Comparison of ENCODE assay signal across 10 cellular contexts in genomic region chr15:90982135-90982534, GRCh38. TPM values are rescaled to one million over a fixed set of nuclear protein-coding genes. Genes with fewer than 3 reads are reported as not detected.
DNase-seq lines count a peak whose midpoint lies in the region; ATAC-seq and FAIRE-seq lines count a peak whose summit lies in the region.
"Had no signal": no experiment of that assay in that cellular context is flagged by ENCODE, and none has a peak within 500 bp of the region (broad histone marks: within the 10 kb centered on the region; RNA-seq: fewer than 3 reads in every experiment).

No MANE protein-coding gene starts in this region.

- DNase-seq in activated naive CD8-positive, alpha-beta T cell treated with anti-CD3 and anti-CD28 coated beads, Interleukin-2, amount 50 U/mL, for 24 hours = no peak
- no peak for DNase-seq in posterior vena cava (ENCODE audit: low spot score)
- no peak for DNase-seq in amygdala (lab: John Stamatoyannopoulos, UW)
- no peak for DNase-seq in stimulated activated naive CD4-positive, alpha-beta T cell (lab: John Stamatoyannopoulos, UW)
- no peak for DNase-seq in urothelium cell line (ENCODE audit: low spot score)
- DNase-seq: foreskin melanocyte had no signal

- H3K27ac ChIP-seq in BLaER1 treated with 17β-estradiol and CSF1 and Interleukin-3, amounts not matched to agents 10 nM and 100 nM = peak overlapping the region in 10 of 11 experiments; percentile 38 to 79 (median 70); a peak in 20 of 22 replicates
- H3K27ac ChIP-seq: thoracic aorta had no signal

- H3K4me1 ChIP-seq in BLaER1 treated with 17β-estradiol and CSF1 and Interleukin-3, amounts not matched to agents 10 nM and 100 nM = peaks cover 24 to 49% (median 36%) of the 10 kb centered on the region in 10 experiments

- no peak overlapping the region for H3K27ac Mint-ChIP-seq in activated naive CD8-positive, alpha-beta T cell treated with anti-CD3 and anti-CD28 coated beads, Interleukin-2, amount 50 U/mL, for 24 hours

- no peaks in the 10 kb centered on the region for H3K27me3 ChIP-seq in BLaER1 treated with 17β-estradiol and CSF1 and Interleukin-3, amounts not matched to agents 10 nM and 100 nM

- peak; percentile 53 for ATAC-seq in GM19351 (IDR thresholded peaks at IDR 0.05; ENCODE audit: unreplicated experiment)
- ATAC-seq in HG03342 (IDR thresholded peaks at IDR 0.05; ENCODE audit: unreplicated experiment) = peak; percentile 36
- peak; percentile 28 for ATAC-seq in activated naive CD8-positive, alpha-beta T cell treated with anti-CD3 and anti-CD28 coated beads, Interleukin-2, amount 50 U/mL, for 24 hours

- H3K4me3 ChIP-seq in BLaER1 treated with 17β-estradiol and CSF1 and Interleukin-3, amounts not matched to agents 10 nM and 100 nM = peak overlapping the region in 4 of 10 experiments; percentile 14 to 36 (median 26); a peak in 2 of 20 replicates
- H3K4me3 ChIP-seq: thoracic aorta had no signal

- peaks cover 0 to 31% (median 5%) of the 10 kb centered on the region in 11 experiments; a peak in 11 of 22 replicates for H4K20me1 ChIP-seq in BLaER1 treated with 17β-estradiol and CSF1 and Interleukin-3, amounts not matched to agents 10 nM and 100 nM

- H3K4me3 Mint-ChIP-seq in activated naive CD8-positive, alpha-beta T cell treated with anti-CD3 and anti-CD28 coated beads, Interleukin-2, amount 50 U/mL, for 24 hours = no peak overlapping the region

- H3K36me3 ChIP-seq in BLaER1 treated with 17β-estradiol and CSF1 and Interleukin-3, amounts not matched to agents 10 nM and 100 nM = peaks cover 8 to 91% (median 76%) of the 10 kb centered on the region in 11 experiments; a peak in 20 of 22 replicates

- peak overlapping the region; percentile 39 to 81 (median 75); a peak in 21 of 22 replicates for H3K4me2 ChIP-seq in BLaER1 treated with 17β-estradiol and CSF1 and Interleukin-3, amounts not matched to agents 10 nM and 100 nM

- no peaks in the 10 kb centered on the region for H3K9me3 Mint-ChIP-seq in activated naive CD8-positive, alpha-beta T cell treated with anti-CD3 and anti-CD28 coated beads, Interleukin-2, amount 50 U/mL, for 24 hours

- no peaks in the 10 kb centered on the region for H3K27me3 Mint-ChIP-seq in activated naive CD8-positive, alpha-beta T cell treated with anti-CD3 and anti-CD28 coated beads, Interleukin-2, amount 50 U/mL, for 24 hours

- no peak for FAIRE-seq in urothelium cell line (lab: Jason Lieb, UNC)

- H3K4me1 Mint-ChIP-seq in activated naive CD8-positive, alpha-beta T cell treated with anti-CD3 and anti-CD28 coated beads, Interleukin-2, amount 50 U/mL, for 24 hours = no peaks in the 10 kb centered on the region

- peak overlapping the region in 4 of 11 experiments; percentile 32 to 48 (median 39); a peak in 7 of 22 replicates for H3K9ac ChIP-seq in BLaER1 treated with 17β-estradiol and CSF1 and Interleukin-3, amounts not matched to agents 10 nM and 100 nM

- intact Hi-C loops in posterior vena cava (cut with DNase I) = no loop called here

- no peaks in the 10 kb centered on the region for H3K9me3 ChIP-seq in BLaER1 treated with 17β-estradiol and CSF1 and Interleukin-3, amounts not matched to agents 10 nM and 100 nM (replicated peaks in 1 of 11)
- H3K9me3 ChIP-seq: thoracic aorta had no signal

- H3K36me3 Mint-ChIP-seq in activated naive CD8-positive, alpha-beta T cell treated with anti-CD3 and anti-CD28 coated beads, Interleukin-2, amount 50 U/mL, for 24 hours (ENCODE audit: low read depth) = peaks cover 64% of the 10 kb centered on the region

RNA-seq across cellular contexts. Expression of gene PRC1, which starts 12.2 kb away (rescaled TPM):
- total RNA-seq in posterior vena cava = 1 to 10 TPM; 6.2 to 7.9 TPM

RNA-seq across cellular contexts. Expression of gene RCCD1, which starts 27.5 kb away (rescaled TPM):
- total RNA-seq in posterior vena cava = 1 to 10 TPM; 5.1 to 7.4 TPM

RNA-seq across cellular contexts. Expression of gene VPS33B, which starts 40.3 kb away (rescaled TPM):
- total RNA-seq in posterior vena cava = 10 to 100 TPM; 10.1 to 14.3 TPM

RNA-seq across cellular contexts. Expression of gene UNC45A, which starts 47.0 kb away (rescaled TPM):
- total RNA-seq in posterior vena cava = 10 to 100 TPM; 63.6 to 75.8 TPM

RNA-seq across cellular contexts. Expression of gene HDDC3, which starts 49.8 kb away (rescaled TPM):
- 1 to 10 TPM; 5.9 to 8.6 TPM for total RNA-seq in posterior vena cava
